In genomic region chr3:183160616-183161015, GRCh38 we compare ENCODE assay signal across 20 cellular contexts. TPM values are rescaled to one million over a fixed set of nuclear protein-coding genes. Genes with fewer than 3 reads are reported as not detected.
"Had no signal": no experiment of that assay in that cellular context is flagged by ENCODE, and none has a peak within 500 bp of the region (broad histone marks: within the 10 kb centered on the region; RNA-seq: fewer than 3 reads in every experiment).

No MANE protein-coding gene starts in this region.

- H3K27me3 ChIP-seq: colonic mucosa, vagina had no signal

- H3K27ac Mint-ChIP-seq: T-helper 1 cell treated with Interleukin-12 subunit alpha and Interleukin-12 subunit beta and Interleukin-4 antibody, amounts not matched to agents 30 μg/mL and 1 μg/mL, for 36 hours; WTC11 had no signal

- DNase-seq: activated CD4-positive, alpha-beta T cell treated with anti-CD3 and anti-CD28 coated beads for 48 hours; activated effector memory CD4-positive, alpha-beta T cell treated with anti-CD3 and anti-CD28 coated beads, Interleukin-2, amount 50 U/mL, for 16 hours; colonic mucosa; effector CD4-positive, alpha-beta T cell; heart right ventricle; islet precursor cell; posterior cingulate gyrus; stimulated activated CD4-positive, alpha-beta T cell treated with anti-CD3 and anti-CD28 coated beads, Interleukin-15, amount 100 ng/mL, for 24 hours; stimulated activated CD4-positive, alpha-beta T cell treated with anti-CD3 and anti-CD28 coated beads, Interleukin-4, amount 100 ng/mL, for 24 hours; stomach had no signal

- ATAC-seq: heart right ventricle, left lobe of liver, WTC11 had no signal

- H3K9me3 ChIP-seq: colonic mucosa, heart right ventricle, neutrophil, stomach, thoracic aorta, vagina had no signal

- H3K4me3 ChIP-seq: cardiac muscle cell, colonic mucosa, heart right ventricle, stomach, thoracic aorta, vagina had no signal

- FAIRE-seq: frontal cortex had no signal

- H3K9me3 Mint-ChIP-seq: T-helper 1 cell treated with Interleukin-12 subunit alpha and Interleukin-12 subunit beta and Interleukin-4 antibody, amounts not matched to agents 30 μg/mL and 1 μg/mL, for 36 hours; WTC11 had no signal

- H3K4me1 ChIP-seq: colonic mucosa had no signal

- H3K36me3 ChIP-seq: cardiac muscle cell, colonic mucosa, heart right ventricle, neutrophil, stomach, thoracic aorta, vagina had no signal

- H3K36me3 Mint-ChIP-seq: WTC11 had no signal

- H3K4me3 Mint-ChIP-seq: T-helper 1 cell treated with Interleukin-12 subunit alpha and Interleukin-12 subunit beta and Interleukin-4 antibody, amounts not matched to agents 30 μg/mL and 1 μg/mL, for 36 hours; WTC11 had no signal

- H3K27ac ChIP-seq: cardiac muscle cell, colonic mucosa, heart right ventricle, neutrophil, stomach, thoracic aorta, vagina had no signal

RNA-seq across cellular contexts. Expression of gene LAMP3, which starts 1.9 kb away (rescaled TPM):
- total RNA-seq: frontal cortex, mesenteric fat pad, thoracic aorta had no signal
- polyA plus RNA-seq: cardiac muscle cell, fibroblast of lung had no signal
